10 cellular contexts compared by ENCODE assay signal in the genomic region with DNA sequence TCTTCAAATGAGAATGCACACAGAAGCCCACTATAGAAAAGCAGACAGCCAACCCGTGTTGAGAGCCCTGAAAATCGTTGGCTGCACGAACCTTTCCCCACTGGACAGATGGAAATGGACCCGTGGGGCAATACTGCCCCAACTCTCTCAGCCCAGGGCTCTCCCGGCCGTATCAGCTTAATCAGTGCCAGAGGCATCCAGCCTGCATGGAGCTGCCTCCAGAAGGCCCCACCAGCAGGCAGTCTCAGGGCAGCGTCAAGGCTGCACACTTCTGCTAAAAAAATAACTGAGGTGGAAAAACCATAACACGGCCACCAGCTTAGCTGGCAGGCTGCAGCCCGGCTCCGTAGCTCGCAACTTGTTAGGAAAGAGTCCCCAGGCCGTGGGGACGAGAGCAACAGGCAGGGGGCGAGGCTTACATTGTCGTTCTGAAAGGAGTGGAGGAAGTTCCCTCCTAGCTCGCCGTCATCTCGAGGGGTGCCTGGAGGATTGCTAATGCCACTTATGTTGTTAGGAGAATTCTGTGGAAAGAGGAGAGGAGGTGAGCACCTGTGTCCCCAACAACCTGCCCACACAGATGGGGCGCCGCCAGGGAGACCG. TPM values are rescaled to one million over a fixed set of nuclear protein-coding genes. Genes with fewer than 3 reads are reported as not detected.
DNase-seq lines count a peak whose midpoint lies in the region; ATAC-seq and TF ChIP-seq lines count a peak whose summit lies in the region.
"Had no signal": no experiment of that assay in that cellular context is flagged by ENCODE, and none has a peak within 500 bp of the region (broad histone marks: within the 10 kb centered on the region; RNA-seq: fewer than 3 reads in every experiment).

No MANE protein-coding gene starts in this region.

- intact Hi-C loops in activated CD8-positive, alpha-beta T cell treated with anti-CD3 and anti-CD28 coated beads for 36 hours (cut with micrococcal nuclease), result no loop called here

- no peaks in the 10 kb centered on the region for H3K27me3 Mint-ChIP-seq in stimulated activated naive CD8-positive, alpha-beta T cell treated with anti-CD3 and anti-CD28 coated beads, Interleukin-15, amount 100 ng/mL, for 72 hours
- H3K27me3 Mint-ChIP-seq in activated CD8-positive, alpha-beta T cell treated with anti-CD3 and anti-CD28 coated beads for 36 hours, result no peaks in the 10 kb centered on the region
- H3K27me3 Mint-ChIP-seq in immature natural killer cell (ENCODE audit: low read depth in 3 of 3), result peaks cover 2 to 34% (median 28%) of the 10 kb centered on the region in 3 donors

- peak overlapping the region in 1 of 4 donors; percentile 9 for H3K27ac ChIP-seq in Peyer's patch

- peaks cover 0 to 9% (median 0%) of the 10 kb centered on the region in 4 donors for H3K4me1 ChIP-seq in Peyer's patch

- no peaks in the 10 kb centered on the region for H3K27me3 ChIP-seq in Peyer's patch

- H3K9me3 ChIP-seq in Peyer's patch, result no peaks in the 10 kb centered on the region

- H3K27ac Mint-ChIP-seq in stimulated activated naive CD8-positive, alpha-beta T cell treated with anti-CD3 and anti-CD28 coated beads, Interleukin-15, amount 100 ng/mL, for 72 hours, result peak overlapping the region; percentile 7 to 72
- peak overlapping the region; percentile 57 for H3K27ac Mint-ChIP-seq in activated CD8-positive, alpha-beta T cell treated with anti-CD3 and anti-CD28 coated beads for 36 hours
- H3K27ac Mint-ChIP-seq in immature natural killer cell, result peak overlapping the region in 5 of 6 donors; percentile 26 to 77 (median 30)

- H3K36me3 ChIP-seq in Peyer's patch, result peaks cover 0 to 14% (median 0%) of the 10 kb centered on the region in 3 donors

- DNase-seq in stimulated activated naive CD8-positive, alpha-beta T cell treated with anti-CD3 and anti-CD28 coated beads, Interleukin-15, amount 100 ng/mL, for 72 hours, result no peak
- no peak for DNase-seq in stimulated activated naive CD8-positive, alpha-beta T cell treated with anti-CD3 and anti-CD28 coated beads, Interleukin-15, Interleukin-2, amounts not matched to agents 100 U/mL and 50 U/mL, for 24 hours
- no peak for DNase-seq in activated CD8-positive, alpha-beta T cell treated with anti-CD3 and anti-CD28 coated beads for 36 hours
- no peak for DNase-seq in immature natural killer cell
- DNase-seq in NK-92 treated with Interleukin-12 subunit alpha and Interleukin-12 subunit beta, amount 100 ng/mL, for 24 hours (lab: John Stamatoyannopoulos, UW), result no peak
- DNase-seq in Peyer's patch, result no peak
- DNase-seq: cortex of kidney, NCI-H2171 treated with DMSO at 0.1 percent for 48 hours had no signal

- peaks cover 11% of the 10 kb centered on the region for H3K36me3 Mint-ChIP-seq in activated CD8-positive, alpha-beta T cell treated with anti-CD3 and anti-CD28 coated beads for 36 hours (ENCODE audit: low read depth)
- peaks cover 6 to 12% (median 6%) of the 10 kb centered on the region in 3 donors for H3K36me3 Mint-ChIP-seq in immature natural killer cell

- TF ChIP-seq POLR2A in Peyer's patch (IDR thresholded peaks at IDR 0.05), result no peak

- peaks cover 45% of the 10 kb centered on the region for H3K4me1 Mint-ChIP-seq in stimulated activated naive CD8-positive, alpha-beta T cell treated with anti-CD3 and anti-CD28 coated beads, Interleukin-15, amount 100 ng/mL, for 72 hours
- peaks cover 31% of the 10 kb centered on the region for H3K4me1 Mint-ChIP-seq in activated CD8-positive, alpha-beta T cell treated with anti-CD3 and anti-CD28 coated beads for 36 hours (ENCODE audit: low read depth)
- peaks cover 25 to 38% of the 10 kb centered on the region in 2 donors for H3K4me1 Mint-ChIP-seq in immature natural killer cell

- ATAC-seq in stimulated activated naive CD8-positive, alpha-beta T cell treated with anti-CD3 and anti-CD28 coated beads, Interleukin-15, amount 100 ng/mL, for 72 hours, result no peak
- no peak for ATAC-seq in stimulated activated naive CD8-positive, alpha-beta T cell treated with anti-CD3 and anti-CD28 coated beads, Interleukin-15, Interleukin-2, amounts not matched to agents 100 U/mL and 50 U/mL, for 24 hours
- ATAC-seq in activated CD8-positive, alpha-beta T cell treated with anti-CD3 and anti-CD28 coated beads for 36 hours, result no peak
- ATAC-seq in GM19455 (IDR thresholded peaks at IDR 0.05; ENCODE audit: unreplicated experiment) (no peak), GM19463 (IDR thresholded peaks at IDR 0.05; ENCODE audit: unreplicated experiment) (no peak)

- no peaks in the 10 kb centered on the region for H3K9me3 Mint-ChIP-seq in stimulated activated naive CD8-positive, alpha-beta T cell treated with anti-CD3 and anti-CD28 coated beads, Interleukin-15, amount 100 ng/mL, for 72 hours
- H3K9me3 Mint-ChIP-seq in activated CD8-positive, alpha-beta T cell treated with anti-CD3 and anti-CD28 coated beads for 36 hours, result no peaks in the 10 kb centered on the region
- H3K9me3 Mint-ChIP-seq in immature natural killer cell, result no peaks in the 10 kb centered on the region

- TF ChIP-seq CTCF in activated CD8-positive, alpha-beta T cell treated with anti-CD3 and anti-CD28 coated beads for 36 hours (IDR thresholded peaks at IDR 0.05), result no peak
- TF ChIP-seq CTCF in Peyer's patch (IDR thresholded peaks at IDR 0.05), result no peak

- POLR2A ChIA-PET in activated CD8-positive, alpha-beta T cell treated with anti-CD3 and anti-CD28 coated beads for 36 hours (lab: Charles Lee), result interaction anchor here (1.2 kb wide), 1 partner anchor 28 kb away, joined by 3 read pairs; a partner anchor contains a TSS

- no peak overlapping the region for H3K4me3 Mint-ChIP-seq in stimulated activated naive CD8-positive, alpha-beta T cell treated with anti-CD3 and anti-CD28 coated beads, Interleukin-15, amount 100 ng/mL, for 72 hours
- no peak overlapping the region for H3K4me3 Mint-ChIP-seq in activated CD8-positive, alpha-beta T cell treated with anti-CD3 and anti-CD28 coated beads for 36 hours
- H3K4me3 Mint-ChIP-seq in immature natural killer cell, result no peak overlapping the region

- CTCF ChIA-PET in activated CD8-positive, alpha-beta T cell treated with anti-CD3 and anti-CD28 coated beads for 36 hours (lab: Charles Lee), result interaction anchor here (1.9 kb wide), 1 partner anchor 262 kb away, joined by 4 read pairs; no protein-coding TSS in a partner anchor

- no peak overlapping the region for H3K4me3 ChIP-seq in Peyer's patch

RNA-seq across cellular contexts. Expression of a gene that starts 28.0 kb away (rescaled TPM):
- 100 to 1,000 TPM; 194 to 198 TPM for total RNA-seq in activated CD8-positive, alpha-beta T cell treated with anti-CD3 and anti-CD28 coated beads for 36 hours
- polyA plus RNA-seq in immature natural killer cell, result 10 to 100 TPM; 47.4 to 77.5 (median 52.3) TPM
- 10 to 100 TPM; 52.8 to 58.3 (median 54.5) TPM for total RNA-seq in Peyer's patch

RNA-seq across cellular contexts. Expression of a gene that starts 28.1 kb away (rescaled TPM):
- 10 to 100 TPM; 11.4 to 12.6 TPM for total RNA-seq in activated CD8-positive, alpha-beta T cell treated with anti-CD3 and anti-CD28 coated beads for 36 hours
- 1 to 10 TPM; 1.5 to 3.6 (median 3.3) TPM for polyA plus RNA-seq in immature natural killer cell
- 10 to 100 TPM in 1 of 4 donors, 1 to 10 TPM in 3; 3.9 to 11.5 (median 6.9) TPM for total RNA-seq in Peyer's patch
